In genomic region chr7:81500631-81501030, GRCh38 we compare ENCODE assay signal across 25 cellular contexts.
A peak's percentile ranks its signal among the peaks of the same experiment; 100 is the strongest.
DNase-seq lines count a peak whose midpoint lies in the region; ATAC-seq, FAIRE-seq and TF ChIP-seq lines count a peak whose summit lies in the region.
"Had no signal": no experiment of that assay in that cellular context is flagged by ENCODE, and none has a peak within 500 bp of the region (broad histone marks: within the 10 kb centered on the region; RNA-seq: fewer than 3 reads in every experiment).

No MANE protein-coding gene starts in this region.

- H3K27me3 Mint-ChIP-seq in HFFc6 (ENCODE audit: insufficient read depth), result no peaks in the 10 kb centered on the region
- H3K27me3 Mint-ChIP-seq: activated CD4-positive, alpha-beta memory T cell treated with anti-CD3 and anti-CD28 coated beads, Interleukin-2, amount 10 ng/mL, durations not matched to agents 7 days and 5 days; central memory CD8-positive, alpha-beta T cell; stimulated activated memory B cell treated with anti-CD40 and anti-IgM and Interleukin-4, amounts not matched to agents 10 μg/mL and 1 μg/mL and 100 μg/mL, for 72 hours had no signal

- no peaks in the 10 kb centered on the region for H3K36me3 Mint-ChIP-seq in HFFc6 (ENCODE audit: low read depth)
- H3K36me3 Mint-ChIP-seq: CD8-positive, alpha-beta T cell; stimulated activated memory B cell treated with anti-CD40 and anti-IgM and Interleukin-4, amounts not matched to agents 10 μg/mL and 1 μg/mL and 100 μg/mL, for 72 hours had no signal

- H3K4me3 ChIP-seq in adipocyte (ENCODE audit: low read length), result no peak overlapping the region
- H3K4me3 ChIP-seq in keratinocyte (ENCODE audit: control insufficient read depth in 2 of 3, extremely low read depth in 1 of 3, insufficient read depth in 2 of 3, low read depth in 1 of 3, low read length in 3 of 3), result no peak overlapping the region
- no peak overlapping the region for H3K4me3 ChIP-seq in hepatocyte
- H3K4me3 ChIP-seq: GM23248, SJSA1, upper lobe of left lung had no signal

- H3K9ac ChIP-seq in adipocyte (ENCODE audit: low read length) (peak overlapping the region; percentile 67), keratinocyte (ENCODE audit: control insufficient read depth, extremely low read depth, insufficient read depth, low read length) (no peak overlapping the region)
- H3K9ac ChIP-seq: GM23248, parathyroid adenoma had no signal

- no peak for DNase-seq in HFFc6
- no peak for DNase-seq in adipocyte (ENCODE audit: low read depth)
- DNase-seq in keratinocyte (ENCODE audit: low read depth, low spot score), result no peak
- no peak for DNase-seq in ureter (ENCODE audit: low spot score)
- no peak for DNase-seq in hepatocyte (ENCODE audit: low spot score)
- DNase-seq: activated CD4-positive, alpha-beta memory T cell treated with anti-CD3 and anti-CD28 coated beads, Interleukin-2, amount 10 ng/mL, durations not matched to agents 7 days and 5 days; activated CD8-positive, alpha-beta memory T cell treated with anti-CD3 and anti-CD28 coated beads, Interleukin-2, amount 50 U/mL, for 4 hours; activated naive CD4-positive, alpha-beta T cell treated with Interleukin-2 at 50 U/mL for 16 hours; BE2C; CD8-positive, alpha-beta T cell; left colon; NCI-H187 treated with DMSO at 0.1 percent for 48 hours; retina; T-helper 1 cell; upper lobe of left lung had no signal

- dilution Hi-C loops in keratinocyte (cut with MboI; ENCODE audit: extremely low pct_ligation_motif_present, low sequenced_read_pairs), result loop anchor here (25.0 kb wide), 2 partner anchors 237 to 512 kb away; no protein-coding TSS in a partner anchor

- no peaks in the 10 kb centered on the region for H3K9me3 ChIP-seq in adipocyte (ENCODE audit: control insufficient read depth, low read length)
- H3K9me3 ChIP-seq in keratinocyte (ENCODE audit: control insufficient read depth, low read depth, low read length), result no peaks in the 10 kb centered on the region
- H3K9me3 ChIP-seq in hepatocyte (ENCODE audit: low read depth), result no peaks in the 10 kb centered on the region
- H3K9me3 ChIP-seq: BE2C, SJSA1, upper lobe of left lung had no signal

- H3K36me3 ChIP-seq in adipocyte (ENCODE audit: control insufficient read depth, insufficient read depth, low read length, severe bottlenecking), result no peaks in the 10 kb centered on the region
- no peaks in the 10 kb centered on the region for H3K36me3 ChIP-seq in keratinocyte (ENCODE audit: control insufficient read depth in 2 of 2, extremely low read depth in 1 of 2, insufficient read depth in 2 of 2, low read length in 2 of 2)
- H3K36me3 ChIP-seq in hepatocyte (replicated peaks; ENCODE audit: insufficient read depth, low read depth), result no peaks in the 10 kb centered on the region
- H3K36me3 ChIP-seq: BE2C, SJSA1, upper lobe of left lung had no signal

- FAIRE-seq in keratinocyte (lab: Jason Lieb, UNC), result no peak
- FAIRE-seq: frontal cortex, GM18507 had no signal

- H3K4me3 Mint-ChIP-seq in HFFc6, result no peak overlapping the region
- H3K4me3 Mint-ChIP-seq: activated CD4-positive, alpha-beta memory T cell treated with anti-CD3 and anti-CD28 coated beads, Interleukin-2, amount 10 ng/mL, durations not matched to agents 7 days and 5 days; CD8-positive, alpha-beta T cell; central memory CD8-positive, alpha-beta T cell; neural crest cell; stimulated activated memory B cell treated with anti-CD40 and anti-IgM and Interleukin-4, amounts not matched to agents 10 μg/mL and 1 μg/mL and 100 μg/mL, for 72 hours had no signal

- peaks cover 15% of the 10 kb centered on the region for H3K4me1 ChIP-seq in adipocyte (ENCODE audit: control insufficient read depth, insufficient read depth, low read length)
- peaks cover 5% of the 10 kb centered on the region for H3K4me1 ChIP-seq in keratinocyte (ENCODE audit: control insufficient read depth, extremely low read depth, insufficient read depth, low read length)
- no peaks in the 10 kb centered on the region for H3K4me1 ChIP-seq in hepatocyte (ENCODE audit: insufficient read depth)
- H3K4me1 ChIP-seq: parathyroid adenoma had no signal

- no peaks in the 10 kb centered on the region for H3K9me1 ChIP-seq in keratinocyte (ENCODE audit: control insufficient read depth, extremely low read depth, insufficient read depth, low read length)

- H4K20me1 ChIP-seq in keratinocyte (ENCODE audit: control insufficient read depth, extremely low read depth, insufficient read depth, low read length) (no peaks in the 10 kb centered on the region), hepatocyte (ENCODE audit: insufficient read depth, poor library complexity, severe bottlenecking) (no peaks in the 10 kb centered on the region)

- WGBS in hepatocyte (ENCODE audit: low lambda C conversion rate, missing lambda C conversion rate), result 68% methylated on average over 8 of the region's 8 CpGs

- peaks cover 35% of the 10 kb centered on the region for H3K4me1 Mint-ChIP-seq in HFFc6 (ENCODE audit: low read depth)
- H3K4me1 Mint-ChIP-seq: activated CD4-positive, alpha-beta memory T cell treated with anti-CD3 and anti-CD28 coated beads, Interleukin-2, amount 10 ng/mL, durations not matched to agents 7 days and 5 days; central memory CD8-positive, alpha-beta T cell; neural crest cell; stimulated activated memory B cell treated with anti-CD40 and anti-IgM and Interleukin-4, amounts not matched to agents 10 μg/mL and 1 μg/mL and 100 μg/mL, for 72 hours had no signal

- H3K27me3 ChIP-seq in adipocyte (replicated peaks; ENCODE audit: control insufficient read depth, insufficient read depth, low read length), result no peaks in the 10 kb centered on the region
- no peaks in the 10 kb centered on the region for H3K27me3 ChIP-seq in keratinocyte (ENCODE audit: control insufficient read depth, extremely low read depth, insufficient read depth, low read length)
- H3K27me3 ChIP-seq in hepatocyte, result no peaks in the 10 kb centered on the region
- H3K27me3 ChIP-seq: BE2C, SJSA1, upper lobe of left lung had no signal

- H3K27ac ChIP-seq in 22Rv1 (peak overlapping the region; percentile 92), keratinocyte (ENCODE audit: control insufficient read depth, insufficient read depth, low read length) (no peak overlapping the region), hepatocyte (no peak overlapping the region)
- H3K27ac ChIP-seq: GM23248, parathyroid adenoma, SJSA1 had no signal

- H3K9me3 Mint-ChIP-seq in HFFc6, result no peaks in the 10 kb centered on the region
- H3K9me3 Mint-ChIP-seq: activated CD4-positive, alpha-beta memory T cell treated with anti-CD3 and anti-CD28 coated beads, Interleukin-2, amount 10 ng/mL, durations not matched to agents 7 days and 5 days; CD8-positive, alpha-beta T cell; neural crest cell; stimulated activated memory B cell treated with anti-CD40 and anti-IgM and Interleukin-4, amounts not matched to agents 10 μg/mL and 1 μg/mL and 100 μg/mL, for 72 hours had no signal

- TF ChIP-seq CTCF in 22Rv1 (IDR thresholded peaks at IDR 0.05) (no peak), HFFc6 (IDR thresholded peaks at IDR 0.05) (no peak), keratinocyte (optimal IDR thresholded peaks at IDR 0.05 in 1 of 3, IDR thresholded peaks at IDR 0.05 in 1 of 3, conservative IDR thresholded peaks at IDR 0.05 in 1 of 3; ENCODE audit: extremely low read depth in 1 of 3, insufficient read depth in 2 of 3, low read length in 3 of 3) (no peak), hepatocyte (IDR thresholded peaks at IDR 0.05; ENCODE audit: poor library complexity) (no peak)

- H3K79me2 ChIP-seq in keratinocyte (ENCODE audit: control insufficient read depth, insufficient read depth, low read length) (no peaks in the 10 kb centered on the region), hepatocyte (no peaks in the 10 kb centered on the region)
- H3K79me2 ChIP-seq: parathyroid adenoma had no signal

- no peak overlapping the region for H3K4me2 ChIP-seq in keratinocyte (ENCODE audit: control insufficient read depth, extremely low read depth, insufficient read depth, low read depth, low read length)
- no peak overlapping the region for H3K4me2 ChIP-seq in hepatocyte

- H3K27ac Mint-ChIP-seq in HFFc6, result peak overlapping the region; percentile 62
- H3K27ac Mint-ChIP-seq: activated CD4-positive, alpha-beta memory T cell treated with anti-CD3 and anti-CD28 coated beads, Interleukin-2, amount 10 ng/mL, durations not matched to agents 7 days and 5 days; CD8-positive, alpha-beta T cell; stimulated activated memory B cell treated with anti-CD40 and anti-IgM and Interleukin-4, amounts not matched to agents 10 μg/mL and 1 μg/mL and 100 μg/mL, for 72 hours had no signal

- no peaks in the 10 kb centered on the region for H3K9me2 ChIP-seq in hepatocyte (replicated peaks; ENCODE audit: insufficient read depth)

- H2AFZ ChIP-seq in keratinocyte (ENCODE audit: control insufficient read depth, low read length), result peak overlapping the region; percentile 62
- H2AFZ ChIP-seq in hepatocyte, result no peak overlapping the region
- H2AFZ ChIP-seq: parathyroid adenoma had no signal

- no peak for ATAC-seq in HG03025 (IDR thresholded peaks at IDR 0.05; ENCODE audit: low FRiP score, unreplicated experiment)
- ATAC-seq: CD8-positive, alpha-beta T cell; left colon; stimulated activated memory B cell treated with anti-CD40 and anti-IgM and Interleukin-4, amounts not matched to agents 10 μg/mL and 1 μg/mL and 100 μg/mL, for 72 hours had no signal
